ENCODE assay signal across 10 cellular contexts in genomic region chr18:28584726-28585125, GRCh38.
A peak's percentile ranks its signal among the peaks of the same experiment; 100 is the strongest.
DNase-seq lines count a peak whose midpoint lies in the region; ATAC-seq and TF ChIP-seq lines count a peak whose summit lies in the region.
"Had no signal": no experiment of that assay in that cellular context is flagged by ENCODE, and none has a peak within 500 bp of the region (broad histone marks: within the 10 kb centered on the region; RNA-seq: fewer than 3 reads in every experiment).

No MANE protein-coding gene starts in this region.

- H3K4me3 ChIP-seq in SJCRH30 = no peak overlapping the region
- H3K4me3 ChIP-seq in fibroblast of the aortic adventitia (ENCODE audit: low read depth, low read length) = no peak overlapping the region
- H3K4me3 ChIP-seq in trophoblast cell (ENCODE audit: low read depth, low read length) = no peak overlapping the region
- H3K4me3 ChIP-seq: esophagus squamous epithelium, right lobe of liver had no signal

- H3K9me3 ChIP-seq in SJCRH30 (replicated peaks) (no peaks in the 10 kb centered on the region), trophoblast cell (ENCODE audit: insufficient read depth, low read depth, low read length) (no peaks in the 10 kb centered on the region)
- H3K9me3 ChIP-seq: esophagus squamous epithelium, right lobe of liver had no signal

- H3K79me1 ChIP-seq in trophoblast cell (ENCODE audit: low read length) = no peaks in the 10 kb centered on the region

- H3K4ac ChIP-seq in trophoblast cell (ENCODE audit: low read depth, low read length) = no peak overlapping the region

- H3K4me2 ChIP-seq in trophoblast cell (ENCODE audit: low read length) = peak overlapping the region; percentile 0

- no peak for ATAC-seq in GM19035 (IDR thresholded peaks at IDR 0.05; ENCODE audit: unreplicated experiment)
- ATAC-seq in stimulated activated naive CD8-positive, alpha-beta T cell treated with anti-CD3 and anti-CD28 coated beads, Interleukin-15, Interleukin-2, amounts not matched to agents 100 U/mL and 50 U/mL, for 24 hours = no peak
- ATAC-seq: right lobe of liver had no signal

- H4K8ac ChIP-seq in trophoblast cell (ENCODE audit: low read depth, low read length) = no peak overlapping the region

- H3K27ac ChIP-seq in SJCRH30 (no peak overlapping the region), trophoblast cell (ENCODE audit: low read depth, low read length) (no peak overlapping the region)
- H3K27ac ChIP-seq: esophagus squamous epithelium, right lobe of liver had no signal

- TF ChIP-seq CTCF in fibroblast of the aortic adventitia (IDR thresholded peaks at IDR 0.05; ENCODE audit: insufficient read depth, low read length) = no peak

- H4K91ac ChIP-seq in trophoblast cell (ENCODE audit: low read depth, low read length) = no peak overlapping the region

- H4K12ac ChIP-seq in trophoblast cell (ENCODE audit: low read depth, low read length) = no peak overlapping the region

- no peak overlapping the region for H2BK120ac ChIP-seq in trophoblast cell (ENCODE audit: insufficient read depth, low read length, poor library complexity)

- H3K9ac ChIP-seq in trophoblast cell (ENCODE audit: low read length) = no peak overlapping the region

- H2BK5ac ChIP-seq in trophoblast cell (ENCODE audit: low read depth, low read length, poor library complexity) = no peak overlapping the region

- H3K14ac ChIP-seq in trophoblast cell (ENCODE audit: low read length) = no peak overlapping the region

- no CpG with 5 or more reads among the region's 5 CpGs for WGBS in trophoblast cell (ENCODE audit: extremely low coverage, insufficient coverage, insufficient read length)

- H3K4me1 ChIP-seq in SJCRH30 (no peaks in the 10 kb centered on the region), trophoblast cell (ENCODE audit: control insufficient read depth in 1 of 2, insufficient read depth in 2 of 2, low read length in 2 of 2) (peaks cover 0 to 3% of the 10 kb centered on the region in 2 experiments)
- H3K4me1 ChIP-seq: esophagus squamous epithelium, right lobe of liver had no signal

- H3K79me2 ChIP-seq in trophoblast cell (ENCODE audit: control insufficient read depth, insufficient read depth, low read length, poor library complexity) = no peaks in the 10 kb centered on the region

- no peaks in the 10 kb centered on the region for H3K36me3 ChIP-seq in SJCRH30
- H3K36me3 ChIP-seq in trophoblast cell (ENCODE audit: control insufficient read depth in 1 of 2, insufficient read depth in 2 of 2, low read length in 2 of 2) = no peaks in the 10 kb centered on the region
- H3K36me3 ChIP-seq: esophagus squamous epithelium, right lobe of liver had no signal

- H2BK12ac ChIP-seq in trophoblast cell (ENCODE audit: low read length) = no peak overlapping the region

- no peak overlapping the region for H3K23ac ChIP-seq in trophoblast cell (ENCODE audit: low read length)

- H2AK5ac ChIP-seq in trophoblast cell (ENCODE audit: low read length) = no peak overlapping the region

- H2AFZ ChIP-seq in trophoblast cell (ENCODE audit: insufficient read depth, low read length, poor library complexity) = no peak overlapping the region

- peak; percentile 34 for DNase-seq in GM04503 (ENCODE audit: low read depth)
- peak; percentile 7 to 15 for DNase-seq in SJCRH30
- DNase-seq in fibroblast of the aortic adventitia (ENCODE audit: low read depth) = peak; percentile 81
- DNase-seq in trophoblast cell = peak in 1 of 2 donors; percentile 2
- DNase-seq in stimulated activated naive CD8-positive, alpha-beta T cell treated with anti-CD3 and anti-CD28 coated beads, Interleukin-15, Interleukin-2, amounts not matched to agents 100 U/mL and 50 U/mL, for 24 hours = no peak
- DNase-seq in SHP77 treated with DMSO at 0.1 percent for 48 hours (lab: John Stamatoyannopoulos, UW) = no peak
- no peak for DNase-seq in DMS53 treated with DMSO at 0.1 percent for 48 hours (lab: John Stamatoyannopoulos, UW; ENCODE audit: unreplicated experiment)
- DNase-seq: esophagus squamous epithelium, right lobe of liver had no signal

- H3K18ac ChIP-seq in trophoblast cell (ENCODE audit: low read length) = no peak overlapping the region

- no peaks in the 10 kb centered on the region for H3K27me3 ChIP-seq in SJCRH30
- no peaks in the 10 kb centered on the region for H3K27me3 ChIP-seq in trophoblast cell (ENCODE audit: insufficient read depth, low read length)
- H3K27me3 ChIP-seq: esophagus squamous epithelium, right lobe of liver had no signal

Comparison
In these comparisons a context has a peak if more than half of its experiments do, and no peak if none do; other contexts are left out.
1. DNase-seq: peak in GM04503 (single experiment), SJCRH30 (2 of 2) and fibroblast of the aortic adventitia (single experiment); none in stimulated activated naive CD8-positive, alpha-beta T cell treated with anti-CD3 and anti-CD28 coated beads, Interleukin-15, Interleukin-2, amounts not matched to agents 100 U/mL and 50 U/mL, for 24 hours (single experiment), SHP77 treated with DMSO at 0.1 percent for 48 hours (single experiment) and DMS53 treated with DMSO at 0.1 percent for 48 hours (single experiment).